ENCODE assay signal across 9 cellular contexts in the genomic region with DNA sequence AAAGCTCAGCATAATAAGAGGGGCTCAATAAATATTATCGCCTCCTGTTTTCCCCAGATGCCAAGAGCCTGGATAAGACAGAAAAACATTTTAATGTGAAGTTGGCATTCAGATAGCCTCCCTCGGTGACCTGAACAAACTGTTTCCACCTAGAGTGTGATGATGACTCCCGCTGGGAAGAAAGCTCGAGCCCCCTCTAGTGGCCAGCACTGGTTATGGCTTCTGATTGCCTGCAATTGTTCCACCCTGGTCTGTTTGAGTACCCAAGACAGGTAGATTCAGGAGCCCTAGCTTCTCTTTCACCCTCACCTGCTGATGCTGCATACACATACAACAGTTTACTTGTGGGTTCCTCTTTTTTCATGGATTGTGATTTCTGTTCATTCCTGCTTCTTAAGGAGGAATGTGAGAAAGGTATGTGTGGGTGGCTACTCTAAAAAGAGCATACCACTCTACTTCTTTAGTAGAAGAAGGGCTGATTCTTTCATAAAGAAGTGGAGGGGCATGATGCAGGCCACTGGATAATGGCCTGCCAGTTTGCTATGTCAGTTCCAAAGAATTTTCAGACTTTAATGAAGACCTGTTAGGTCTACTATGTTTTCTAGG. TPM values are rescaled to one million over a fixed set of nuclear protein-coding genes. Genes with fewer than 3 reads are reported as not detected.
DNase-seq lines count a peak whose midpoint lies in the region; ATAC-seq, FAIRE-seq and TF ChIP-seq lines count a peak whose summit lies in the region.
"Had no signal": no experiment of that assay in that cellular context is flagged by ENCODE, and none has a peak within 500 bp of the region (broad histone marks: within the 10 kb centered on the region; RNA-seq: fewer than 3 reads in every experiment).

No MANE protein-coding gene starts in this region.

- peaks cover 1 to 36% of the 10 kb centered on the region in 2 experiments for H3K36me3 ChIP-seq in HepG2 (replicated peaks in 1 of 2; ENCODE audit: control insufficient read depth in 1 of 2, insufficient read depth in 2 of 2, low read length in 2 of 2)

- H3K9me3 Mint-ChIP-seq in activated CD4-positive, alpha-beta T cell treated with anti-CD3 and anti-CD28 coated beads for 36 hours (ENCODE audit: low read depth), result no peaks in the 10 kb centered on the region
- no peaks in the 10 kb centered on the region for H3K9me3 Mint-ChIP-seq in chondrocyte (ENCODE audit: low read depth)

- peak; percentile 58 for ATAC-seq in HG02588 (IDR thresholded peaks at IDR 0.05; ENCODE audit: unreplicated experiment)
- ATAC-seq in activated CD4-positive, alpha-beta T cell treated with anti-CD3 and anti-CD28 coated beads for 36 hours, result peak; percentile 94
- peak; percentile 58 for ATAC-seq in HepG2
- no peak for ATAC-seq in GM18519 (IDR thresholded peaks at IDR 0.05; ENCODE audit: low FRiP score, unreplicated experiment)

- intact Hi-C loops in activated CD4-positive, alpha-beta T cell treated with anti-CD3 and anti-CD28 coated beads for 36 hours (cut with DNase I, micrococcal nuclease), result loop anchor here (1.0 to 10.0 kb wide), 6 partner anchors 77 to 522 kb away; no protein-coding TSS in a partner anchor
- intact Hi-C loops in HepG2 (cut with micrococcal nuclease; ENCODE audit: unreplicated experiment), result loop anchor here (1.0 kb wide), 2 partner anchors 77 to 136 kb away; no protein-coding TSS in a partner anchor

- peak; percentile 99 for TF ChIP-seq CTCF in chondrocyte (IDR thresholded peaks at IDR 0.05)
- peak; percentile 93 for TF ChIP-seq CTCF in HepG2 (CRISPR knock-in tag; IDR thresholded peaks at IDR 0.05)

- no peaks in the 10 kb centered on the region for H3K27me3 Mint-ChIP-seq in activated CD4-positive, alpha-beta T cell treated with anti-CD3 and anti-CD28 coated beads for 36 hours
- no peaks in the 10 kb centered on the region for H3K27me3 Mint-ChIP-seq in chondrocyte (ENCODE audit: low read depth)

- H2AFZ ChIP-seq in HepG2 (ENCODE audit: low read length), result no peak overlapping the region

- H3K9me3 ChIP-seq in HepG2 (ENCODE audit: low read length), result no peaks in the 10 kb centered on the region

- H3K9ac ChIP-seq in HepG2 (ENCODE audit: insufficient read depth, low read depth, low read length), result no peak overlapping the region

- peak; percentile 89 for DNase-seq in ELF-1 (ENCODE audit: low read depth, low spot score)
- DNase-seq in NCI-H2227 treated with DMSO at 0.1 percent for 48 hours (lab: John Stamatoyannopoulos, UW), result peak; percentile 61
- DNase-seq in activated CD4-positive, alpha-beta T cell treated with anti-CD3 and anti-CD28 coated beads for 36 hours, result peak; percentile 91
- DNase-seq in chondrocyte (ENCODE audit: low spot score), result no peak
- DNase-seq in HepG2 (ENCODE audit: low spot score), result peak; percentile 60
- DNase-seq in stimulated activated CD4-positive, alpha-beta T cell treated with anti-CD3 and anti-CD28 coated beads, TNF-alpha, amount 100 ng/mL, for 4 hours (ENCODE audit: low read depth in 3 of 3), result peak; percentile 68 to 75 (median 73)

- CTCF ChIA-PET in activated CD4-positive, alpha-beta T cell treated with anti-CD3 and anti-CD28 coated beads for 36 hours (lab: Charles Lee), result interaction anchor here (0.6 to 8.6 kb wide), 45 partner anchors 9 to 751 kb away, joined by 3 to 104 read pairs (median 4); a partner anchor contains a TSS
- CTCF ChIA-PET in HepG2 (lab: Yijun Ruan, JAX; ENCODE audit: low intra/inter-chr PET ratio, low total read pairs), result interaction anchor here (1.2 to 5.1 kb wide), 4 partner anchors 76 to 346 kb away, joined by 3 to 123 read pairs (median 6); a partner anchor contains a TSS

- WGBS in HepG2 (ENCODE audit: low lambda C conversion rate), result 6% methylated on average over 4 of the region's 4 CpGs

- no peak overlapping the region for H3K4me3 ChIP-seq in HepG2 (replicated peaks in 1 of 3; ENCODE audit: insufficient read depth in 1 of 3, low read depth in 2 of 3, low read length in 3 of 3)

- no peak overlapping the region for H3K4me2 ChIP-seq in HepG2 (ENCODE audit: low read depth, low read length)

- H4K20me1 ChIP-seq in HepG2 (ENCODE audit: insufficient read depth, low read length), result no peaks in the 10 kb centered on the region

- peaks cover 67% of the 10 kb centered on the region for H3K4me1 ChIP-seq in HepG2 (ENCODE audit: insufficient read depth, low read length)

- peaks cover 33% of the 10 kb centered on the region for H3K36me3 Mint-ChIP-seq in activated CD4-positive, alpha-beta T cell treated with anti-CD3 and anti-CD28 coated beads for 36 hours (ENCODE audit: low read depth)
- H3K36me3 Mint-ChIP-seq in chondrocyte (ENCODE audit: low read depth), result peaks cover 19% of the 10 kb centered on the region

- no peak overlapping the region for H3K4me3 Mint-ChIP-seq in activated CD4-positive, alpha-beta T cell treated with anti-CD3 and anti-CD28 coated beads for 36 hours
- no peak overlapping the region for H3K4me3 Mint-ChIP-seq in chondrocyte (ENCODE audit: unreplicated experiment)

- H3K27ac ChIP-seq in HepG2 (ENCODE audit: extremely low read length, insufficient read depth, low read length), result no peak overlapping the region
- H3K27ac ChIP-seq: epithelial cell of prostate had no signal

- TF ChIP-seq EP300 in HepG2 (IDR thresholded peaks at IDR 0.05; ENCODE audit: low read depth in 2 of 2, low read length in 2 of 2) (0 out of 4 replicates have a peak, but pooled peaks of 1 of the 2 experiments have one; percentile 3), HepG2 (CRISPR knock-in tag; IDR thresholded peaks at IDR 0.05; ENCODE audit: borderline replicate concordance) (no peak)

- POLR2A ChIA-PET in activated CD4-positive, alpha-beta T cell treated with anti-CD3 and anti-CD28 coated beads for 36 hours (lab: Charles Lee), result interaction anchor here (0.5 to 0.6 kb wide), 2 partner anchors 346 to 1092 kb away, joined by 4 to 6 read pairs; no protein-coding TSS in a partner anchor
- POLR2A ChIA-PET in HepG2 (lab: Yijun Ruan, JAX), result interaction anchor here (7.5 kb wide), 1 partner anchor 77 kb away, joined by 127 read pairs; a partner anchor contains a TSS

- no peak overlapping the region for H3K27ac Mint-ChIP-seq in activated CD4-positive, alpha-beta T cell treated with anti-CD3 and anti-CD28 coated beads for 36 hours
- H3K27ac Mint-ChIP-seq in chondrocyte (ENCODE audit: unreplicated experiment), result no peak overlapping the region

- peaks cover 18% of the 10 kb centered on the region for H3K79me2 ChIP-seq in HepG2 (ENCODE audit: insufficient read depth, low read length)

- H3K4me1 Mint-ChIP-seq in activated CD4-positive, alpha-beta T cell treated with anti-CD3 and anti-CD28 coated beads for 36 hours, result peaks cover 11% of the 10 kb centered on the region
- peaks cover 9% of the 10 kb centered on the region for H3K4me1 Mint-ChIP-seq in chondrocyte (ENCODE audit: low read depth)

- peak; percentile 68 for FAIRE-seq in HepG2 (lab: Jason Lieb, UNC)

- BruUV-seq in HepG2 (replicated peaks; lab: Mats Ljungman, UMichigan), result no TSS peak

- no peaks in the 10 kb centered on the region for H3K27me3 ChIP-seq in HepG2 (ENCODE audit: control insufficient read depth in 1 of 2, insufficient read depth in 2 of 2, low read length in 2 of 2)

- no peak for TF ChIP-seq POLR2A in HepG2 (IDR thresholded peaks at IDR 0.05; ENCODE audit: insufficient read depth in 1 of 2, low read depth in 2 of 2, low read length in 2 of 2)

- in situ Hi-C loops in HepG2 (cut with HindIII; ENCODE audit: extremely low pct_ligation_motif_present, low pct_unique_long_range_greater_than_20kb), result loop anchor here (5.0 kb wide), 1 partner anchor 77 kb away; a partner anchor contains a TSS

- peak; percentile 94 for TF ChIP-seq RAD21 in HepG2 (CRISPR knock-in tag; IDR thresholded peaks at IDR 0.05)

RNA-seq across cellular contexts. Expression of a gene that starts 6.4 kb away (rescaled TPM):
- total RNA-seq in activated CD4-positive, alpha-beta T cell treated with anti-CD3 and anti-CD28 coated beads for 36 hours, result 10 to 100 TPM; 19.1 to 23.7 TPM
- total RNA-seq in chondrocyte (15.5 to 20.4 TPM (median 16.7 TPM) in 3 replicates), HepG2 (2016; rRNA removed; fragmentation: Illumina TruSeq; extraction: Trizol) (21.5 and 27.3 TPM in 2 replicates)
- total RNA-seq in HepG2 (2016; cell fraction: cytosol; rRNA removed; fragmentation: Illumina TruSeq; extraction: Trizol; ENCODE audit: low read depth), result 16.0 and 22.3 TPM in 2 replicates
- total RNA-seq in HepG2 (2016; cell fraction: insoluble cytoplasmic fraction; rRNA removed; fragmentation: Illumina TruSeq; extraction: Trizol), result 21.0 and 26.7 TPM in 2 replicates
- 22.9 and 30.8 TPM in 2 replicates for total RNA-seq in HepG2 (2016; cell fraction: membrane; rRNA removed; fragmentation: Illumina TruSeq; extraction: Trizol)
- 20.8 and 22.6 TPM in 2 replicates for total RNA-seq in HepG2 (2016; cell fraction: nucleus; rRNA removed; fragmentation: Illumina TruSeq; extraction: Trizol)
- polyA plus RNA-seq in HepG2 (2011; rRNA removed), result 32.3 and 34.7 TPM in 2 replicates
- 26.1 and 37.7 TPM in 2 replicates for polyA plus RNA-seq in HepG2 (2011; cell fraction: cytosol; rRNA removed)
- polyA plus RNA-seq in HepG2 (2011; cell fraction: nucleus; rRNA removed), result 5.1 and 9.0 TPM in 2 replicates
- 25.0 and 31.3 TPM in 2 replicates for polyA plus RNA-seq in HepG2 (2012)
- 30.9 and 48.9 TPM in 2 replicates for polyA plus RNA-seq in HepG2 (2016; cell fraction: cytosol; fragmentation: Illumina TruSeq; extraction: Trizol; ENCODE audit: low read depth)
- 45.2 and 45.6 TPM in 2 replicates for polyA plus RNA-seq in HepG2 (2016; cell fraction: insoluble cytoplasmic fraction; fragmentation: Illumina TruSeq; extraction: Trizol; ENCODE audit: low read depth)
- 42.1 and 53.5 TPM in 2 replicates for polyA plus RNA-seq in HepG2 (2016; cell fraction: membrane; fragmentation: Illumina TruSeq; extraction: Trizol; ENCODE audit: low read depth)
- polyA plus RNA-seq in HepG2 (2016; cell fraction: nucleus; fragmentation: Illumina TruSeq; extraction: Trizol; ENCODE audit: insufficient read depth, low read depth), result 59.5 and 64.5 TPM in 2 replicates
- 20.1 and 27.6 TPM in 2 replicates for polyA minus RNA-seq in HepG2 (2011; rRNA and poly(A)+ RNA removed; ENCODE audit: low replicate concordance)
- polyA minus RNA-seq in HepG2 (2011; cell fraction: cytosol; rRNA and poly(A)+ RNA removed), result 7.5 and 9.6 TPM in 2 replicates
- 7.2 and 9.6 TPM in 2 replicates for polyA minus RNA-seq in HepG2 (2011; cell fraction: nucleus; rRNA and poly(A)+ RNA removed)

RNA-seq across cellular contexts. Expression of a gene that starts 6.8 kb away (rescaled TPM):
- total RNA-seq in activated CD4-positive, alpha-beta T cell treated with anti-CD3 and anti-CD28 coated beads for 36 hours, result 10 to 100 TPM; 27.3 to 38.6 TPM
- 22.1 to 39.2 TPM (median 28.4 TPM) in 3 replicates for total RNA-seq in chondrocyte
- total RNA-seq in HepG2 (2016; rRNA removed; fragmentation: Illumina TruSeq; extraction: Trizol), result 18.8 and 22.0 TPM in 2 replicates
- total RNA-seq in HepG2 (2016; cell fraction: cytosol; rRNA removed; fragmentation: Illumina TruSeq; extraction: Trizol; ENCODE audit: low read depth), result 11.0 and 13.0 TPM in 2 replicates
- 18.4 and 19.9 TPM in 2 replicates for total RNA-seq in HepG2 (2016; cell fraction: insoluble cytoplasmic fraction; rRNA removed; fragmentation: Illumina TruSeq; extraction: Trizol)
- total RNA-seq in HepG2 (2016; cell fraction: membrane; rRNA removed; fragmentation: Illumina TruSeq; extraction: Trizol), result 15.7 and 19.1 TPM in 2 replicates
- total RNA-seq in HepG2 (2016; cell fraction: nucleus; rRNA removed; fragmentation: Illumina TruSeq; extraction: Trizol), result 48.7 and 50.9 TPM in 2 replicates
- polyA plus RNA-seq in HepG2 (2011; rRNA removed), result 9.5 and 11.8 TPM in 2 replicates
- polyA plus RNA-seq in HepG2 (2011; cell fraction: cytosol; rRNA removed), result 7.3 and 8.3 TPM in 2 replicates
- polyA plus RNA-seq in HepG2 (2011; cell fraction: nucleus; rRNA removed), result 11.3 and 11.7 TPM in 2 replicates
- 10.1 and 11.0 TPM in 2 replicates for polyA plus RNA-seq in HepG2 (2012)
- 5.1 and 5.9 TPM in 2 replicates for polyA plus RNA-seq in HepG2 (2016; cell fraction: cytosol; fragmentation: Illumina TruSeq; extraction: Trizol; ENCODE audit: low read depth)
- polyA plus RNA-seq in HepG2 (2016; cell fraction: insoluble cytoplasmic fraction; fragmentation: Illumina TruSeq; extraction: Trizol; ENCODE audit: low read depth), result 23.6 and 26.9 TPM in 2 replicates
- polyA plus RNA-seq in HepG2 (2016; cell fraction: membrane; fragmentation: Illumina TruSeq; extraction: Trizol; ENCODE audit: low read depth), result 15.3 and 15.6 TPM in 2 replicates
- polyA plus RNA-seq in HepG2 (2016; cell fraction: nucleus; fragmentation: Illumina TruSeq; extraction: Trizol; ENCODE audit: insufficient read depth, low read depth), result 18.3 and 22.1 TPM in 2 replicates
- polyA minus RNA-seq in HepG2 (2011; rRNA and poly(A)+ RNA removed; ENCODE audit: low replicate concordance), result 29.7 and 74.9 TPM in 2 replicates
- polyA minus RNA-seq in HepG2 (2011; cell fraction: cytosol; rRNA and poly(A)+ RNA removed), result 13.5 and 18.4 TPM in 2 replicates
- polyA minus RNA-seq in HepG2 (2011; cell fraction: nucleus; rRNA and poly(A)+ RNA removed), result 88.6 and 109 TPM in 2 replicates
